8 cellular contexts compared by ENCODE assay signal in genomic region chr4:2837904-2838496, GRCh38. TPM values are rescaled to one million over a fixed set of nuclear protein-coding genes. Genes with fewer than 3 reads are reported as not detected.
DNase-seq lines count a peak whose midpoint lies in the region; ATAC-seq lines count a peak whose summit lies in the region.

No MANE protein-coding gene starts in this region.

- no peaks in the 10 kb centered on the region for H3K36me3 ChIP-seq in CD4-positive, alpha-beta memory T cell (ENCODE audit: insufficient read depth, low read length)
- peaks cover 6% of the 10 kb centered on the region; the same call in 1 of the 2 replicates for H3K36me3 ChIP-seq in SK-N-MC (ENCODE audit: insufficient read depth, low read length)

- no peaks in the 10 kb centered on the region for H3K27me3 Mint-ChIP-seq in CD4-positive, alpha-beta memory T cell

- POLR2A ChIA-PET in CD4-positive, alpha-beta memory T cell (lab: Charles Lee; ENCODE audit: partially characterized antibody), result interaction anchor here (0.7 to 2.5 kb wide), 18 partner anchors 14 to 829 kb away, joined by 3 to 15 read pairs (median 4); partner anchors contain the start of genes GRK4, HAUS3, NOP14 and POLN

- intact Hi-C loops in CD4-positive, alpha-beta memory T cell (cut with micrococcal nuclease), result loop anchor here (2.0 to 5.0 kb wide), 2 partner anchors 25 to 41 kb away; no protein-coding TSS in a partner anchor

- peaks cover 74% of the 10 kb centered on the region for H3K4me1 ChIP-seq in CD4-positive, alpha-beta memory T cell (ENCODE audit: insufficient read depth, low read length)

- no peaks in the 10 kb centered on the region for H3K9me3 Mint-ChIP-seq in CD4-positive, alpha-beta memory T cell
- H3K9me3 Mint-ChIP-seq in activated naive CD4-positive, alpha-beta T cell treated with anti-CD3 and anti-CD28 coated beads, Interleukin-2, amount 50 U/mL, for 72 hours, result peaks cover 7 to 9% of the 10 kb centered on the region in 2 donors

- peak; percentile 75 to 89 (median 81) for DNase-seq in CD4-positive, alpha-beta memory T cell
- no peak for DNase-seq in SK-N-MC (ENCODE audit: low read depth, low spot score)
- DNase-seq in activated naive CD4-positive, alpha-beta T cell treated with anti-CD3 and anti-CD28 coated beads, Interleukin-2, amount 50 U/mL, for 72 hours (ENCODE audit: low spot score in 2 of 2), result peak in 1 of 2 donors; percentile 42
- peak; percentile 9 for DNase-seq in iPS-NIHi11 (ENCODE audit: low spot score)
- peak; percentile 68 for DNase-seq in stimulated activated CD4-positive, alpha-beta T cell treated with anti-CD3 and anti-CD28 coated beads, Interleukin-1b, Interleukin-23, amount 100 ng/mL, for 48 hours
- DNase-seq in mesenteric fat pad (ENCODE audit: low spot score), result no peak
- no peak for DNase-seq in SW480 (ENCODE audit: low spot score)

- no peaks in the 10 kb centered on the region for H3K27me3 ChIP-seq in CD4-positive, alpha-beta memory T cell (ENCODE audit: insufficient read depth, low read length)

- CTCF ChIA-PET in CD4-positive, alpha-beta memory T cell (lab: Charles Lee; ENCODE audit: partially characterized antibody), result interaction anchor here (1.4 to 1.6 kb wide), 2 partner anchors 20 to 25 kb away, joined by 4 read pairs; no protein-coding TSS in a partner anchor

- no peaks in the 10 kb centered on the region for H3K9me3 ChIP-seq in CD4-positive, alpha-beta memory T cell (ENCODE audit: control insufficient read depth in 1 of 2, low read length in 2 of 2)
- no peaks in the 10 kb centered on the region for H3K9me3 ChIP-seq in SK-N-MC (ENCODE audit: low read depth, low read length)

- H3K27ac ChIP-seq in CD4-positive, alpha-beta memory T cell (ENCODE audit: low read depth, low read length), result peak overlapping the region; percentile 55
- H3K27ac ChIP-seq in SK-N-MC, result peak overlapping the region; percentile 85

- peak overlapping the region; percentile 1 to 54 for H3K4me3 ChIP-seq in CD4-positive, alpha-beta memory T cell (ENCODE audit: low read length in 2 of 2)
- H3K4me3 ChIP-seq in SK-N-MC, result peak overlapping the region; percentile 65

- H3K27ac Mint-ChIP-seq in CD4-positive, alpha-beta memory T cell, result peak overlapping the region; percentile 76 to 95 (median 88)
- peak overlapping the region; percentile 87 to 94 for H3K27ac Mint-ChIP-seq in activated naive CD4-positive, alpha-beta T cell treated with anti-CD3 and anti-CD28 coated beads, Interleukin-2, amount 50 U/mL, for 72 hours

- H3K4me1 Mint-ChIP-seq in CD4-positive, alpha-beta memory T cell, result peaks cover 36 to 73% (median 47%) of the 10 kb centered on the region in 4 donors

- peak overlapping the region; percentile 16 for H3K9ac ChIP-seq in SK-N-MC (ENCODE audit: insufficient read length)

- peaks cover 4 to 15% of the 10 kb centered on the region in 2 donors for H3K36me3 Mint-ChIP-seq in CD4-positive, alpha-beta memory T cell
- peaks cover 0 to 24% of the 10 kb centered on the region in 2 donors for H3K36me3 Mint-ChIP-seq in activated naive CD4-positive, alpha-beta T cell treated with anti-CD3 and anti-CD28 coated beads, Interleukin-2, amount 50 U/mL, for 72 hours

- ATAC-seq in activated naive CD4-positive, alpha-beta T cell treated with anti-CD3 and anti-CD28 coated beads, Interleukin-2, amount 50 U/mL, for 72 hours, result peak; percentile 79 to 87
- ATAC-seq in HG03378 (IDR thresholded peaks at IDR 0.05; ENCODE audit: unreplicated experiment), result no peak

- peak overlapping the region; percentile 69 to 92 (median 86) for H3K4me3 Mint-ChIP-seq in CD4-positive, alpha-beta memory T cell

RNA-seq across cellular contexts. Expression of gene ADD1, which starts 5.6 kb away (rescaled TPM):
- total RNA-seq in CD4-positive, alpha-beta memory T cell, result 100 to 1,000 TPM; 289 to 293 TPM
- polyA plus RNA-seq in CD4-positive, alpha-beta memory T cell, result 100 to 1,000 TPM; 159 to 171 TPM
- 100 to 1,000 TPM; 216 to 239 TPM for total RNA-seq in activated naive CD4-positive, alpha-beta T cell treated with anti-CD3 and anti-CD28 coated beads, Interleukin-2, amount 50 U/mL, for 72 hours
- 272 TPM for total RNA-seq in mesenteric fat pad

RNA-seq across cellular contexts. Expression of gene SH3BP2, which starts 45.1 kb away (rescaled TPM):
- 10 to 100 TPM; 37.9 to 44.3 TPM for total RNA-seq in CD4-positive, alpha-beta memory T cell
- 10 to 100 TPM in 1 of 2 donors, 1 to 10 TPM in 1; 3.8 to 16.3 TPM for polyA plus RNA-seq in CD4-positive, alpha-beta memory T cell
- 10 to 100 TPM; 56.6 to 77.6 TPM for total RNA-seq in activated naive CD4-positive, alpha-beta T cell treated with anti-CD3 and anti-CD28 coated beads, Interleukin-2, amount 50 U/mL, for 72 hours
- 63.9 TPM for total RNA-seq in mesenteric fat pad

Comparison
In these comparisons a context has a peak if more than half of its experiments do, and no peak if none do; other contexts are left out.
1. DNase-seq: peak in CD4-positive, alpha-beta memory T cell (5 of 5), iPS-NIHi11 (single experiment) and stimulated activated CD4-positive, alpha-beta T cell treated with anti-CD3 and anti-CD28 coated beads, Interleukin-1b, Interleukin-23, amount 100 ng/mL, for 48 hours (single experiment); none in SK-N-MC (single experiment), mesenteric fat pad (single experiment) and SW480 (single experiment).